ENCODE assay signal across 1 cellular context in the genomic region with DNA sequence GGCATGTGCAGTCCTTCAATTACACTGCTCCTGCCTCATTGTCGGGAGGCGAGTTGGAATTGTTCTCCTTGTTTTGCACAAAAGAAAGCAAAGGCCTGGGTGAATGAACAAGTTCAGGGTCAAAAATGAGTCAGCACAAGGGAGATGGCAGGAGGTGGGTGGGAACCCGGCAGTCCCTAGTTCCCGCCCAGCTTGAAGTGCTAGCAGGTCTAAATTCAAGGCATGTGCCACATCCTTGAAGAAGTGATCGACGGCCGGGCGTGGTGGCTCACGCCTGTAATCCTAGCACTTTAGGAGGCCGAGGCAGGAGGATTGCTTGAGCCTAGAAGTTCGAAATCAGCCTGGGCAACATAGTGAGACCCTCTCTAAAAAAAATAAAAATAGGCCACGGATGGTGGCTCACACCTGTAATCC.
TF ChIP-seq lines count a peak whose summit lies in the region.

No MANE protein-coding gene starts in this region.

TF ChIP-seq in K562, 482 proteins besides CTCF, POLR2A, EP300 and RAD21 (continued from another document and continues in another):
- TF ChIP-seq, protein P1, sequence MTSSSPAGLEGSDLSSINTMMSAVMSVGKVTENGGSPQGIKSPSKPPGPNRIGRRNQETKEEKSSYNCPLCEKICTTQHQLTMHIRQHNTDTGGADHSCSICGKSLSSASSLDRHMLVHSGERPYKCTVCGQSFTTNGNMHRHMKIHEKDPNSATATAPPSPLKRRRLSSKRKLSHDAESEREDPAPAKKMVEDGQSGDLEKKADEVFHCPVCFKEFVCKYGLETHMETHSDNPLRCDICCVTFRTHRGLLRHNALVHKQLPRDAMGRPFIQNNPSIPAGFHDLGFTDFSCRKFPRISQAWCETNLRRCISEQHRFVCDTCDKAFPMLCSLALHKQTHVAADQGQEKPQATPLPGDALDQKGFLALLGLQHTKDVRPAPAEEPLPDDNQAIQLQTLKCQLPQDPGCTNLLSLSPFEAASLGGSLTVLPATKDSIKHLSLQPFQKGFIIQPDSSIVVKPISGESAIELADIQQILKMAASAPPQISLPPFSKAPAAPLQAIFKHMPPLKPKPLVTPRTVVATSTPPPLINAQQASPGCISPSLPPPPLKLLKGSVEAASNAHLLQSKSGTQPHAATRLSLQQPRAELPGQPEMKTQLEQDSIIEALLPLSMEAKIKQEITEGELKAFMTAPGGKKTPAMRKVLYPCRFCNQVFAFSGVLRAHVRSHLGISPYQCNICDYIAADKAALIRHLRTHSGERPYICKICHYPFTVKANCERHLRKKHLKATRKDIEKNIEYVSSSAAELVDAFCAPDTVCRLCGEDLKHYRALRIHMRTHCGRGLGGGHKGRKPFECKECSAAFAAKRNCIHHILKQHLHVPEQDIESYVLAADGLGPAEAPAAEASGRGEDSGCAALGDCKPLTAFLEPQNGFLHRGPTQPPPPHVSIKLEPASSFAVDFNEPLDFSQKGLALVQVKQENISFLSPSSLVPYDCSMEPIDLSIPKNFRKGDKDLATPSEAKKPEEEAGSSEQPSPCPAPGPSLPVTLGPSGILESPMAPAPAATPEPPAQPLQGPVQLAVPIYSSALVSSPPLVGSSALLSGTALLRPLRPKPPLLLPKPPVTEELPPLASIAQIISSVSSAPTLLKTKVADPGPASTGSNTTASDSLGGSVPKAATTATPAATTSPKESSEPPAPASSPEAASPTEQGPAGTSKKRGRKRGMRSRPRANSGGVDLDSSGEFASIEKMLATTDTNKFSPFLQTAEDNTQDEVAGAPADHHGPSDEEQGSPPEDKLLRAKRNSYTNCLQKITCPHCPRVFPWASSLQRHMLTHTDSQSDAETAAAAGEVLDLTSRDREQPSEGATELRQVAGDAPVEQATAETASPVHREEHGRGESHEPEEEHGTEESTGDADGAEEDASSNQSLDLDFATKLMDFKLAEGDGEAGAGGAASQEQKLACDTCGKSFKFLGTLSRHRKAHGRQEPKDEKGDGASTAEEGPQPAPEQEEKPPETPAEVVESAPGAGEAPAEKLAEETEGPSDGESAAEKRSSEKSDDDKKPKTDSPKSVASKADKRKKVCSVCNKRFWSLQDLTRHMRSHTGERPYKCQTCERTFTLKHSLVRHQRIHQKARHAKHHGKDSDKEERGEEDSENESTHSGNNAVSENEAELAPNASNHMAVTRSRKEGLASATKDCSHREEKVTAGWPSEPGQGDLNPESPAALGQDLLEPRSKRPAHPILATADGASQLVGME (CRISPR knock-in tag; IDR thresholded peaks at IDR 0.05): no peak
- TF ChIP-seq KHSRP (IDR thresholded peaks at IDR 0.05) (no peak), NCOA6 (IDR thresholded peaks at IDR 0.05) (no peak), GTF3C2 (IDR thresholded peaks at IDR 0.05; ENCODE audit: borderline replicate concordance, extremely low read depth, insufficient read length) (no peak), TBL1XR1 (IDR thresholded peaks at IDR 0.05; ENCODE audit: low read length in 2 of 2) (peak in 1 of 2 experiments; percentile 48; a peak in 1 of 4 replicates), ZBTB11 (CRISPR knock-in tag; IDR thresholded peaks at IDR 0.05) (no peak), ZNF79 (CRISPR knock-in tag; IDR thresholded peaks at IDR 0.05; ENCODE audit: low read depth) (no peak), CBX3 (IDR thresholded peaks at IDR 0.05; ENCODE audit: borderline replicate concordance in 1 of 2, low read length in 2 of 2) (peak in 1 of 2 experiments; percentile 66; a peak in 1 of 3 replicates), YY1 (IDR thresholded peaks at IDR 0.05; ENCODE audit: borderline replicate concordance in 1 of 3, control insufficient read depth in 1 of 3, extremely low read depth in 1 of 3, insufficient read depth in 3 of 3, insufficient read length in 1 of 3, insufficient replicate concordance in 2 of 3, low read depth in 1 of 3, low read length in 2 of 3) (peak in 1 of 3 experiments; percentile 28), ZNF384 (IDR thresholded peaks at IDR 0.05; ENCODE audit: low read depth, low read length) (no peak), CLOCK (CRISPR knock-in tag; IDR thresholded peaks at IDR 0.05; ENCODE audit: borderline replicate concordance) (no peak), SRSF9 (IDR thresholded peaks at IDR 0.05; ENCODE audit: borderline replicate concordance, low read depth, low read length) (no peak), HMGXB4 (CRISPR knock-in tag; IDR thresholded peaks at IDR 0.05) (no peak), CHD4 (IDR thresholded peaks at IDR 0.05; ENCODE audit: insufficient read depth, insufficient replicate concordance, low read depth, low read length, poor library complexity, severe bottlenecking) (no peak), TRIM24 (IDR thresholded peaks at IDR 0.05) (peak in 1 of 2 experiments; percentile 24; a peak in 1 of 4 replicates), JUN (IDR thresholded peaks at IDR 0.05; ENCODE audit: borderline replicate concordance, low read depth, low read length) (peak; percentile 59; the same call in 1 of the 2 replicates), JUN (CRISPR knock-in tag; IDR thresholded peaks at IDR 0.05; ENCODE audit: borderline replicate concordance) (no peak), DMBX1 (CRISPR knock-in tag; IDR thresholded peaks at IDR 0.05; ENCODE audit: borderline replicate concordance) (peak; percentile 74; the same call in 1 of the 2 replicates), SIN3A (IDR thresholded peaks at IDR 0.05; ENCODE audit: borderline replicate concordance in 2 of 2, control insufficient read depth in 1 of 2, low read depth in 2 of 2, low read length in 2 of 2) (no peak), E2F3 (CRISPR knock-in tag; IDR thresholded peaks at IDR 0.05) (peak; percentile 81; the same call in 1 of the 2 replicates), ZNF436 (CRISPR knock-in tag; IDR thresholded peaks at IDR 0.05) (no peak)
- TF ChIP-seq, protein P2, sequence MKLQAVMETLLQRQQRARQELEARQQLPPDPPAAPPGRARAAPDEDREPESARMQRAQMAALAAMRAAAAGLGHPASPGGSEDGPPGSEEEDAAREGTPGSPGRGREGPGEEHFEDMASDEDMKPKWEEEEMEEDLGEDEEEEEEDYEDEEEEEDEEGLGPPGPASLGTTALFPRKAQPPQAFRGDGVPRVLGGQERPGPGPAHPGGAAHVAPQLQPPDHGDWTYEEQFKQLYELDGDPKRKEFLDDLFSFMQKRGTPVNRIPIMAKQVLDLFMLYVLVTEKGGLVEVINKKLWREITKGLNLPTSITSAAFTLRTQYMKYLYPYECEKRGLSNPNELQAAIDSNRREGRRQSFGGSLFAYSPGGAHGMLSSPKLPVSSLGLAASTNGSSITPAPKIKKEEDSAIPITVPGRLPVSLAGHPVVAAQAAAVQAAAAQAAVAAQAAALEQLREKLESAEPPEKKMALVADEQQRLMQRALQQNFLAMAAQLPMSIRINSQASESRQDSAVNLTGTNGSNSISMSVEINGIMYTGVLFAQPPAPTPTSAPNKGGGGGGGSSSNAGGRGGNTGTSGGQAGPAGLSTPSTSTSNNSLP (IDR thresholded peaks at IDR 0.05; ENCODE audit: borderline replicate concordance, low read depth, low read length): no peak
- TF ChIP-seq, protein P3, sequence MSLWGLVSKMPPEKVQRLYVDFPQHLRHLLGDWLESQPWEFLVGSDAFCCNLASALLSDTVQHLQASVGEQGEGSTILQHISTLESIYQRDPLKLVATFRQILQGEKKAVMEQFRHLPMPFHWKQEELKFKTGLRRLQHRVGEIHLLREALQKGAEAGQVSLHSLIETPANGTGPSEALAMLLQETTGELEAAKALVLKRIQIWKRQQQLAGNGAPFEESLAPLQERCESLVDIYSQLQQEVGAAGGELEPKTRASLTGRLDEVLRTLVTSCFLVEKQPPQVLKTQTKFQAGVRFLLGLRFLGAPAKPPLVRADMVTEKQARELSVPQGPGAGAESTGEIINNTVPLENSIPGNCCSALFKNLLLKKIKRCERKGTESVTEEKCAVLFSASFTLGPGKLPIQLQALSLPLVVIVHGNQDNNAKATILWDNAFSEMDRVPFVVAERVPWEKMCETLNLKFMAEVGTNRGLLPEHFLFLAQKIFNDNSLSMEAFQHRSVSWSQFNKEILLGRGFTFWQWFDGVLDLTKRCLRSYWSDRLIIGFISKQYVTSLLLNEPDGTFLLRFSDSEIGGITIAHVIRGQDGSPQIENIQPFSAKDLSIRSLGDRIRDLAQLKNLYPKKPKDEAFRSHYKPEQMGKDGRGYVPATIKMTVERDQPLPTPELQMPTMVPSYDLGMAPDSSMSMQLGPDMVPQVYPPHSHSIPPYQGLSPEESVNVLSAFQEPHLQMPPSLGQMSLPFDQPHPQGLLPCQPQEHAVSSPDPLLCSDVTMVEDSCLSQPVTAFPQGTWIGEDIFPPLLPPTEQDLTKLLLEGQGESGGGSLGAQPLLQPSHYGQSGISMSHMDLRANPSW (CRISPR knock-in tag; IDR thresholded peaks at IDR 0.05): no peak
- TF ChIP-seq, protein P4, sequence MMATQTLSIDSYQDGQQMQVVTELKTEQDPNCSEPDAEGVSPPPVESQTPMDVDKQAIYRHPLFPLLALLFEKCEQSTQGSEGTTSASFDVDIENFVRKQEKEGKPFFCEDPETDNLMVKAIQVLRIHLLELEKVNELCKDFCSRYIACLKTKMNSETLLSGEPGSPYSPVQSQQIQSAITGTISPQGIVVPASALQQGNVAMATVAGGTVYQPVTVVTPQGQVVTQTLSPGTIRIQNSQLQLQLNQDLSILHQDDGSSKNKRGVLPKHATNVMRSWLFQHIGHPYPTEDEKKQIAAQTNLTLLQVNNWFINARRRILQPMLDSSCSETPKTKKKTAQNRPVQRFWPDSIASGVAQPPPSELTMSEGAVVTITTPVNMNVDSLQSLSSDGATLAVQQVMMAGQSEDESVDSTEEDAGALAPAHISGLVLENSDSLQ (IDR thresholded peaks at IDR 0.05): peak; percentile 51; the same call in 1 of the 2 replicates
